Comparison of ENCODE assay signal across 1 cellular context in the genomic region with DNA sequence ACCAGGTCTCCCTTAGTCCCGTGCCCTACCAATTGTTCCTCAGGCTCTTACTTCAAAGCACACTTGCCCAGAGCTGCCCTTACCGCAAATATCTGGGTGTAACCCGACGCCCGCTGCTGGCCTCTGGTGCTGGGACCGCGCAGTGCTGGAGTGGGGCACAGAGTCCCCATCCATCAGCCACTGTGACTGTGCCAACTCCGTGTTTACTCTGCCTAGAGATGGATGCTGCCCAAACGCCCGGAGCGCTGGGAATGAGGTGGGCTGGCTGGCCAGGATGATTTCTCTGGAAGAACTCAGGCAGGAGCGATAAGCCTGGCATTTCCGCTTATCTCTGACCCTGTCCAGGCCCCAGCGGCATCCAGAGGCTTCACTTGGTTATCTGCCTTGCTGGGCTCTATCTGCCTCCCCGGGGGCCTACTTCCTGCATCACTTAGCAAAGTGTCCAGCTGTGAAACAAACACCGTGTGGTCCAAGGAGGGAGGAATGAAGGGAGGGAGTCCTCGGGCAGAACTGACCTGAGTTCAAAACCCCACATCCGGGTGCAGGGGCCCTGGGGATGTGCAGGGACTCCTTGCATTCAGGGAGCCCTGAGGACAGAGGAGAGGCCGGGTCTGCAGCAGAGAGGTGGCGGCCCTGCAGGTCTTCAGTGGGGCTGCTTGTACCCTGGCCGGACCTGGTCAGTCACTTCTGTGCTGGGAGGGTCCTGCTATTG.
TF ChIP-seq lines count a peak whose summit lies in the region.

No MANE protein-coding gene starts in this region.

TF ChIP-seq in GM23338, 12 proteins besides CTCF, POLR2A, EP300 and RAD21 (continued from another document):
- TF ChIP-seq, protein P1, sequence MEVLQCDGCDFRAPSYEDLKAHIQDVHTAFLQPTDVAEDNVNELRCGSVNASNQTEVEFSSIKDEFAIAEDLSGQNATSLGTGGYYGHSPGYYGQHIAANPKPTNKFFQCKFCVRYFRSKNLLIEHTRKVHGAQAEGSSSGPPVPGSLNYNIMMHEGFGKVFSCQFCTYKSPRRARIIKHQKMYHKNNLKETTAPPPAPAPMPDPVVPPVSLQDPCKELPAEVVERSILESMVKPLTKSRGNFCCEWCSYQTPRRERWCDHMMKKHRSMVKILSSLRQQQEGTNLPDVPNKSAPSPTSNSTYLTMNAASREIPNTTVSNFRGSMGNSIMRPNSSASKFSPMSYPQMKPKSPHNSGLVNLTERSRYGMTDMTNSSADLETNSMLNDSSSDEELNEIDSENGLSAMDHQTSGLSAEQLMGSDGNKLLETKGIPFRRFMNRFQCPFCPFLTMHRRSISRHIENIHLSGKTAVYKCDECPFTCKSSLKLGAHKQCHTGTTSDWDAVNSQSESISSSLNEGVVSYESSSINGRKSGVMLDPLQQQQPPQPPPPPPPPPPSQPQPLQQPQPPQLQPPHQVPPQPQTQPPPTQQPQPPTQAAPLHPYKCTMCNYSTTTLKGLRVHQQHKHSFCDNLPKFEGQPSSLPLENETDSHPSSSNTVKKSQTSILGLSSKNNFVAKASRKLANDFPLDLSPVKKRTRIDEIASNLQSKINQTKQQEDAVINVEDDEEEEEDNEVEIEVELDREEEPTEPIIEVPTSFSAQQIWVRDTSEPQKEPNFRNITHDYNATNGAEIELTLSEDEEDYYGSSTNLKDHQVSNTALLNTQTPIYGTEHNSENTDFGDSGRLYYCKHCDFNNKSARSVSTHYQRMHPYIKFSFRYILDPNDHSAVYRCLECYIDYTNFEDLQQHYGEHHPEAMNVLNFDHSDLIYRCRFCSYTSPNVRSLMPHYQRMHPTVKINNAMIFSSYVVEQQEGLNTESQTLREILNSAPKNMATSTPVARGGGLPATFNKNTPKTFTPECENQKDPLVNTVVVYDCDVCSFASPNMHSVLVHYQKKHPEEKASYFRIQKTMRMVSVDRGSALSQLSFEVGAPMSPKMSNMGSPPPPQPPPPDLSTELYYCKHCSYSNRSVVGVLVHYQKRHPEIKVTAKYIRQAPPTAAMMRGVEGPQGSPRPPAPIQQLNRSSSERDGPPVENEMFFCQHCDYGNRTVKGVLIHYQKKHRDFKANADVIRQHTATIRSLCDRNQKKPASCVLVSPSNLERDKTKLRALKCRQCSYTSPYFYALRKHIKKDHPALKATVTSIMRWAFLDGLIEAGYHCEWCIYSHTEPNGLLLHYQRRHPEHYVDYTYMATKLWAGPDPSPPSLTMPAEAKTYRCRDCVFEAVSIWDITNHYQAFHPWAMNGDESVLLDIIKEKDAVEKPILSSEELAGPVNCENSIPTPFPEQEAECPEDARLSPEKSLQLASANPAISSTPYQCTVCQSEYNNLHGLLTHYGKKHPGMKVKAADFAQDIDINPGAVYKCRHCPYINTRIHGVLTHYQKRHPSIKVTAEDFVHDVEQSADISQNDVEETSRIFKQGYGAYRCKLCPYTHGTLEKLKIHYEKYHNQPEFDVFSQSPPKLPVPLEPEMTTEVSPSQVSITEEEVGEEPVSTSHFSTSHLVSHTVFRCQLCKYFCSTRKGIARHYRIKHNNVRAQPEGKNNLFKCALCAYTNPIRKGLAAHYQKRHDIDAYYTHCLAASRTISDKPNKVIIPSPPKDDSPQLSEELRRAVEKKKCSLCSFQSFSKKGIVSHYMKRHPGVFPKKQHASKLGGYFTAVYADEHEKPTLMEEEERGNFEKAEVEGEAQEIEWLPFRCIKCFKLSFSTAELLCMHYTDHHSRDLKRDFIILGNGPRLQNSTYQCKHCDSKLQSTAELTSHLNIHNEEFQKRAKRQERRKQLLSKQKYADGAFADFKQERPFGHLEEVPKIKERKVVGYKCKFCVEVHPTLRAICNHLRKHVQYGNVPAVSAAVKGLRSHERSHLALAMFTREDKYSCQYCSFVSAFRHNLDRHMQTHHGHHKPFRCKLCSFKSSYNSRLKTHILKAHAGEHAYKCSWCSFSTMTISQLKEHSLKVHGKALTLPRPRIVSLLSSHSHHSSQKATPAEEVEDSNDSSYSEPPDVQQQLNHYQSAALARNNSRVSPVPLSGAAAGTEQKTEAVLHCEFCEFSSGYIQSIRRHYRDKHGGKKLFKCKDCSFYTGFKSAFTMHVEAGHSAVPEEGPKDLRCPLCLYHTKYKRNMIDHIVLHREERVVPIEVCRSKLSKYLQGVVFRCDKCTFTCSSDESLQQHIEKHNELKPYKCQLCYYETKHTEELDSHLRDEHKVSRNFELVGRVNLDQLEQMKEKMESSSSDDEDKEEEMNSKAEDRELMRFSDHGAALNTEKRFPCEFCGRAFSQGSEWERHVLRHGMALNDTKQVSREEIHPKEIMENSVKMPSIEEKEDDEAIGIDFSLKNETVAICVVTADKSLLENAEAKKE (CRISPR knock-in tag; IDR thresholded peaks at IDR 0.05) = no peak
